ENCODE assay signal across 9 cellular contexts in the genomic region with DNA sequence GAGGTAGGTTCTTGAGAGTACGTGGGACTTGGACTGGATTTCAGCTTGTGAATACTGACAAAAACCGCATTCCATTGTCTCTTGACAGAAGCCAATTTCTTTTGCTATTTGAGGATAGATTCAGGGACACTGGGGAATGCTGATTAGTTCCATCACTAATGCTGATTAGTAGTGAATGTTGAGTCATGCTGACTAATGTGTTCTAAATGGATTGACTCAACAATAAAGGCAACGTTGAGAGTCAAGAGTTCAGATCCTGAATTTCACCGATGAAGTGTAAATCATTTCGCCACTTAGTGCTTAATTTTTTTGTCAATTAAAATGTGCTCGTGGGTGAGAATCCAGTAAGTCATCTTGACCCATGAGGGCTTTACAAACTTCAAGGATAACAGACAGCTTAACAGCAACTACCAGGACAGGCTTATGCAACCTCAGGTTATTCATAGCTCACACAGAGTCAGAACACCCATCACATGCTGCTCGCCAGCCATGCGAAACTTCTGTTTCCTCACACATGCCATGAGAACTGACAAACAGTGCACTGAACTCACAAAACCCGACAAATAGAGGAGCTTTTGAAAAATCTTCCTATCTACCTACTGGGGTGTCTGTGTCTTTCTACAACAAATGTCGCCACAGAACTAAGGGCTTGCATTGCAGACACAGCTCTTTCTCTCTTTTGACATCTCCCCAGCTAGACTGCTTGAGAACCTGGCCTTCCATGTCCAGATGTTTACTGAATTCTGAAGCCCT.
DNase-seq lines count a peak whose midpoint lies in the region; ATAC-seq and TF ChIP-seq lines count a peak whose summit lies in the region.
"Had no signal": no experiment of that assay in that cellular context is flagged by ENCODE, and none has a peak within 500 bp of the region (broad histone marks: within the 10 kb centered on the region; RNA-seq: fewer than 3 reads in every experiment).

No MANE protein-coding gene starts in this region.

- H3K4me3 ChIP-seq in endodermal cell (ENCODE audit: low read length), result no peak overlapping the region
- H3K4me3 ChIP-seq in muscle layer of duodenum (ENCODE audit: low read depth in 1 of 2, low read length in 2 of 2), result no peak overlapping the region
- H3K4me3 ChIP-seq: SK-N-MC had no signal

- no peaks in the 10 kb centered on the region for H3K36me3 Mint-ChIP-seq in endodermal cell (ENCODE audit: low read depth)

- H3K4me1 ChIP-seq in endodermal cell (ENCODE audit: control insufficient read depth, insufficient read depth, low read length) (peaks cover 10% of the 10 kb centered on the region), muscle layer of duodenum (ENCODE audit: control insufficient read depth in 1 of 2, insufficient read depth in 2 of 2, low read length in 2 of 2) (peaks cover 10 to 14% of the 10 kb centered on the region in 2 donors)

- peak overlapping the region; percentile 22 for H3K27ac ChIP-seq in endodermal cell (ENCODE audit: low read depth, low read length)
- H3K27ac ChIP-seq in muscle layer of duodenum (ENCODE audit: low read length), result peak overlapping the region; percentile 82
- H3K27ac ChIP-seq: SK-N-MC had no signal

- no peaks in the 10 kb centered on the region for H3K9me3 Mint-ChIP-seq in endodermal cell

- peaks cover 55% of the 10 kb centered on the region for H3K4me1 Mint-ChIP-seq in endodermal cell

- ATAC-seq in GM21723 (IDR thresholded peaks at IDR 0.05; ENCODE audit: unreplicated experiment), result peak; percentile 86
- no peak for ATAC-seq in HG03280 (IDR thresholded peaks at IDR 0.05; ENCODE audit: unreplicated experiment)

- peak overlapping the region; percentile 36 for H3K27ac Mint-ChIP-seq in endodermal cell

- H3K27me3 Mint-ChIP-seq in endodermal cell (ENCODE audit: insufficient read depth), result peaks cover 6% of the 10 kb centered on the region

- DNase-seq in GM04503 (ENCODE audit: low read depth) (peak; percentile 98), MV-4-11 (lab: John Stamatoyannopoulos, UW) (peak; percentile 94), endodermal cell (no peak), cerebellar cortex (ENCODE audit: low spot score) (no peak), NCI-H2029 treated with DMSO at 0.1 percent for 48 hours (lab: John Stamatoyannopoulos, UW) (no peak)

- 68 to 79% methylated on average over 9 to 10 of the region's 10 CpGs for WGBS in endodermal cell (ENCODE audit: insufficient coverage in 1 of 2, insufficient read length in 1 of 2), 2 experiments

- TF ChIP-seq CTCF in endodermal cell (conservative IDR thresholded peaks at IDR 0.05), result no peak

- H3K36me3 ChIP-seq in endodermal cell (ENCODE audit: control insufficient read depth, insufficient read depth, low read length) (no peaks in the 10 kb centered on the region), muscle layer of duodenum (ENCODE audit: control insufficient read depth in 1 of 2, insufficient read depth in 2 of 2, low read length in 2 of 2) (no peaks in the 10 kb centered on the region)

- H3K9me3 ChIP-seq in endodermal cell (ENCODE audit: control insufficient read depth, low read length) (no peaks in the 10 kb centered on the region), muscle layer of duodenum (ENCODE audit: control insufficient read depth in 1 of 2, low read length in 2 of 2) (no peaks in the 10 kb centered on the region)

- H3K9ac ChIP-seq in endodermal cell (ENCODE audit: extremely low read depth, low read length, poor library complexity, severe bottlenecking), result no peak overlapping the region

- H3K4me3 Mint-ChIP-seq in endodermal cell, result no peak overlapping the region

- no peaks in the 10 kb centered on the region for H3K27me3 ChIP-seq in endodermal cell (ENCODE audit: control insufficient read depth, insufficient read depth, low read length, poor library complexity, severe bottlenecking)
- H3K27me3 ChIP-seq in muscle layer of duodenum (ENCODE audit: low read depth, low read length), result no peaks in the 10 kb centered on the region

Comparison
In these comparisons a context has a peak if more than half of its experiments do, and no peak if none do; other contexts are left out.
1. DNase-seq: peak in GM04503 (single experiment) and MV-4-11 (single experiment); none in endodermal cell (single experiment), cerebellar cortex (single experiment) and NCI-H2029 treated with DMSO at 0.1 percent for 48 hours (single experiment).